ENCODE assay signal across 18 cellular contexts in genomic region chr6:164690702-164691500, GRCh38.
DNase-seq lines count a peak whose midpoint lies in the region; FAIRE-seq and TF ChIP-seq lines count a peak whose summit lies in the region.
"Had no signal": no experiment of that assay in that cellular context is flagged by ENCODE, and none has a peak within 500 bp of the region (broad histone marks: within the 10 kb centered on the region; RNA-seq: fewer than 3 reads in every experiment).

No MANE protein-coding gene starts in this region.

- no peak overlapping the region; the same call in 1 of the 2 replicates for H2BK12ac ChIP-seq in H1 (ENCODE audit: low read depth, low read length)

- FAIRE-seq in H1 (lab: Jason Lieb, UNC), result no peak
- FAIRE-seq: GM12891, HepG2, HTR-8/SVneo had no signal

- no peaks in the 10 kb centered on the region; a peak in 1 of 8 replicates for H3K36me3 ChIP-seq in H1 (ENCODE audit: control insufficient read depth in 2 of 4, insufficient read depth in 4 of 4, low read length in 3 of 4)
- H3K36me3 ChIP-seq in CD4-positive, alpha-beta memory T cell (ENCODE audit: insufficient read depth, low read length), result no peaks in the 10 kb centered on the region
- H3K36me3 ChIP-seq: HAP-1 had no signal

- no peak overlapping the region for H2AFZ ChIP-seq in H1 (ENCODE audit: low read length)

- intact Hi-C loops in posterior cingulate gyrus (cut with DNase I), result loop anchor here (10.0 kb wide), 2 partner anchors 134 to 224 kb away; no protein-coding TSS in a partner anchor
- intact Hi-C loops in CD4-positive, alpha-beta memory T cell (cut with micrococcal nuclease), result no loop called here

- no peaks in the 10 kb centered on the region for H3K27me3 Mint-ChIP-seq in CD4-positive, alpha-beta memory T cell
- H3K27me3 Mint-ChIP-seq: B cell; CD4-positive, alpha-beta T cell had no signal

- H3K27ac Mint-ChIP-seq in CD4-positive, alpha-beta memory T cell, result no peak overlapping the region
- H3K27ac Mint-ChIP-seq: B cell; CD4-positive, alpha-beta T cell had no signal

- no peak overlapping the region for H2BK5ac ChIP-seq in H1 (ENCODE audit: low read depth, low read length)

- H3K4me1 ChIP-seq in H1 (replicated peaks in 1 of 4; ENCODE audit: control insufficient read depth in 3 of 4, insufficient read depth in 4 of 4, low read length in 3 of 4), result peaks cover 0 to 22% (median 7%) of the 10 kb centered on the region in 4 experiments; a peak in 3 of 7 replicates
- H3K4me1 ChIP-seq in CD4-positive, alpha-beta memory T cell (ENCODE audit: insufficient read depth, low read length), result no peaks in the 10 kb centered on the region

- no peak overlapping the region for H4K8ac ChIP-seq in H1 (ENCODE audit: extremely low read depth, insufficient read depth, low read length)

- no peak overlapping the region for H2AK5ac ChIP-seq in H1 (ENCODE audit: low read depth, low read length)

- H2BK15ac ChIP-seq in H1 (ENCODE audit: low read length), result no peak overlapping the region

- no peak for TF ChIP-seq POLR2A in H1 (IDR thresholded peaks at IDR 0.05; ENCODE audit: control extremely low read depth in 1 of 2, low read depth in 2 of 2, low read length in 2 of 2)

- DNase-seq in Ammon's horn (ENCODE audit: low spot score) (peak; percentile 39), H1 (ENCODE audit: low read depth in 1 of 2, low spot score in 2 of 2) (no peak), inferior parietal cortex (ENCODE audit: extremely low spot score) (peak; percentile 44), posterior cingulate gyrus (peak in 6 of 10 donors; percentile 14 to 83 (median 37)), NCI-H2171 (lab: John Stamatoyannopoulos, UW) (no peak), NCI-H1092 treated with DMSO at 0.1 percent for 48 hours (lab: John Stamatoyannopoulos, UW) (no peak)
- DNase-seq in CD4-positive, alpha-beta memory T cell, result no peak
- DNase-seq: 8988T; CD4-positive, alpha-beta T cell; DMS153; DMS79 treated with DMSO at 0.1 percent for 48 hours; EL; GOT3 had no signal

- no peak overlapping the region for H3K27ac ChIP-seq in H1 (ENCODE audit: low read depth, low read length)
- no peak overlapping the region for H3K27ac ChIP-seq in CD4-positive, alpha-beta memory T cell (ENCODE audit: low read depth, low read length)

- no peak overlapping the region for H3K4me3 Mint-ChIP-seq in CD4-positive, alpha-beta memory T cell
- H3K4me3 Mint-ChIP-seq: B cell; CD4-positive, alpha-beta T cell had no signal

- no peaks in the 10 kb centered on the region for H3K9me3 ChIP-seq in H1 (ENCODE audit: insufficient read depth in 2 of 2, low read depth in 1 of 2, low read length in 1 of 2)
- H3K9me3 ChIP-seq in CD4-positive, alpha-beta memory T cell (ENCODE audit: control insufficient read depth in 1 of 2, low read length in 2 of 2), result no peaks in the 10 kb centered on the region
- H3K9me3 ChIP-seq: HAP-1 had no signal

- H3K23me2 ChIP-seq in H1 (ENCODE audit: low read depth, low read length), result no peaks in the 10 kb centered on the region

- H3K79me1 ChIP-seq in H1 (ENCODE audit: low read depth, low read length), result no peaks in the 10 kb centered on the region

- H2BK20ac ChIP-seq in H1 (ENCODE audit: low read length), result no peak overlapping the region

- H3K4ac ChIP-seq in H1 (replicated peaks; ENCODE audit: insufficient read length, low read depth, low read length), result no peak overlapping the region

- H4K91ac ChIP-seq in H1 (replicated peaks; ENCODE audit: insufficient read length, low read length), result peak overlapping the region; percentile 20

- no peaks in the 10 kb centered on the region for H4K20me1 ChIP-seq in H1 (replicated peaks in 1 of 2; ENCODE audit: control insufficient read depth in 1 of 2, insufficient read depth in 2 of 2, low read length in 2 of 2)

- peaks cover 2 to 9% (median 4%) of the 10 kb centered on the region in 8 donors for H3K9me3 Mint-ChIP-seq in CD4-positive, alpha-beta memory T cell

- no peak overlapping the region for H3K4me3 ChIP-seq in H1 (ENCODE audit: extremely low read depth in 1 of 4, insufficient read depth in 2 of 4, low read depth in 3 of 4, low read length in 4 of 4)
- H3K4me3 ChIP-seq in CD4-positive, alpha-beta memory T cell (ENCODE audit: low read length in 2 of 2), result no peak overlapping the region
- H3K4me3 ChIP-seq: HAP-1 had no signal

- POLR2A ChIA-PET in H1 (lab: Charles Lee; ENCODE audit: partially characterized antibody), result no interaction called here
- POLR2A ChIA-PET in CD4-positive, alpha-beta memory T cell (lab: Charles Lee; ENCODE audit: partially characterized antibody), result no interaction called here

- no peak overlapping the region for H3K4me2 ChIP-seq in H1 (ENCODE audit: insufficient read depth in 1 of 2, low read depth in 2 of 2, low read length in 2 of 2)

- no peaks in the 10 kb centered on the region for H3K4me1 Mint-ChIP-seq in CD4-positive, alpha-beta memory T cell
- H3K4me1 Mint-ChIP-seq: B cell had no signal

- no peak overlapping the region for H3K14ac ChIP-seq in H1 (ENCODE audit: insufficient read length)

- 84% methylated on average over 6 of the region's 6 CpGs; no CpG with 5 or more reads in 1 of the 2 experiments for WGBS in H1 (ENCODE audit: extremely low coverage in 1 of 2, insufficient coverage in 1 of 2, insufficient read length in 1 of 2, insufficient replicate concordance in 2 of 2, low coverage in 1 of 2, low lambda C conversion rate in 2 of 2, missing lambda C conversion rate in 1 of 2), 2 experiments

- TF ChIP-seq CTCF in H1 (IDR thresholded peaks at IDR 0.05; ENCODE audit: control extremely low read depth in 1 of 3, insufficient read depth in 1 of 3, low read depth in 1 of 3, low read length in 3 of 3), result no peak

- TF ChIP-seq RAD21 in H1 (IDR thresholded peaks at IDR 0.05 in 1 of 2, conservative IDR thresholded peaks at IDR 0.05 in 1 of 2; ENCODE audit: low read depth in 2 of 2, low read length in 2 of 2), result no peak

- no peak overlapping the region for H4K5ac ChIP-seq in H1 (ENCODE audit: insufficient read length, low read depth, low read length)

- no peaks in the 10 kb centered on the region for H3K27me3 ChIP-seq in H1 (replicated peaks in 1 of 4; ENCODE audit: control insufficient read depth in 3 of 4, extremely low read depth in 1 of 4, insufficient read depth in 3 of 4, low read length in 3 of 4)
- no peaks in the 10 kb centered on the region for H3K27me3 ChIP-seq in CD4-positive, alpha-beta memory T cell (ENCODE audit: insufficient read depth, low read length)

- no peaks in the 10 kb centered on the region for H3K79me2 ChIP-seq in H1 (ENCODE audit: control insufficient read depth in 1 of 2, insufficient read depth in 2 of 2, low read length in 2 of 2)

- no peak overlapping the region for H2BK120ac ChIP-seq in H1 (replicated peaks; ENCODE audit: low read depth, low read length)

- CTCF ChIA-PET in H1 (lab: Charles Lee; ENCODE audit: partially characterized antibody), result interaction anchor here (0.7 to 1.0 kb wide), 2 partner anchors 11 to 580 kb away, joined by 3 to 4 read pairs; no protein-coding TSS in a partner anchor
- CTCF ChIA-PET in CD4-positive, alpha-beta memory T cell (lab: Charles Lee; ENCODE audit: partially characterized antibody), result no interaction called here

- H3K36me3 Mint-ChIP-seq in CD4-positive, alpha-beta memory T cell, result no peaks in the 10 kb centered on the region

- TF ChIP-seq EP300 in H1 (IDR thresholded peaks at IDR 0.05; ENCODE audit: borderline replicate concordance in 1 of 2, low read depth in 2 of 2, low read length in 2 of 2), result no peak

- no peak overlapping the region for H3K23ac ChIP-seq in H1 (ENCODE audit: insufficient read length)

- no peak overlapping the region for H3K56ac ChIP-seq in H1 (replicated peaks; ENCODE audit: insufficient read length, low read depth, low read length)

- no peak overlapping the region for H3K18ac ChIP-seq in H1 (ENCODE audit: extremely low read depth, low read length)

- H3K9ac ChIP-seq in H1 (replicated peaks in 1 of 4; ENCODE audit: extremely low read depth in 1 of 4, low read depth in 3 of 4, low read length in 3 of 4), result no peak overlapping the region

TF ChIP-seq in H1, 55 proteins besides CTCF, POLR2A, EP300 and RAD21:
- TF ChIP-seq CBX8 (IDR thresholded peaks at IDR 0.05; ENCODE audit: borderline replicate concordance, low read depth, low read length), result no peak
TF ChIP-seq in H1: peak in this region for 0.

Comparison
In these comparisons a context has a peak if more than half of its experiments do, and no peak if none do; other contexts are left out.
1. DNase-seq: peak in Ammon's horn (single experiment), inferior parietal cortex (single experiment) and posterior cingulate gyrus (6 of 10); none in H1 (0 of 2), CD4-positive, alpha-beta memory T cell (0 of 5), NCI-H2171 (single experiment) and NCI-H1092 treated with DMSO at 0.1 percent for 48 hours (single experiment).